Comparison of ENCODE assay signal across 14 cellular contexts in genomic region chr10:88291289-88292184, GRCh38.
"Had no signal": no experiment of that assay in that cellular context is flagged by ENCODE, and none has a peak within 500 bp of the region (broad histone marks: within the 10 kb centered on the region; RNA-seq: fewer than 3 reads in every experiment).

No MANE protein-coding gene starts in this region.

- H3K4me3 Mint-ChIP-seq: activated CD8-positive, alpha-beta T cell treated with anti-CD3 and anti-CD28 coated beads for 36 hours; nephron; stimulated activated naive CD8-positive, alpha-beta T cell treated with anti-CD3 and anti-CD28 coated beads, Interleukin-15, amount 100 ng/mL, for 72 hours had no signal

- FAIRE-seq: kidney had no signal

- H3K4me1 Mint-ChIP-seq: nephron had no signal

- ATAC-seq: activated CD8-positive, alpha-beta T cell treated with anti-CD3 and anti-CD28 coated beads for 36 hours; gastrocnemius medialis; left ventricle myocardium superior; stimulated activated naive CD8-positive, alpha-beta T cell treated with anti-CD3 and anti-CD28 coated beads, Interleukin-15, amount 100 ng/mL, for 72 hours; upper lobe of right lung had no signal

- H3K27ac Mint-ChIP-seq: activated CD8-positive, alpha-beta T cell treated with anti-CD3 and anti-CD28 coated beads for 36 hours; nephron had no signal

- H3K36me3 ChIP-seq: gastrocnemius medialis, upper lobe of right lung had no signal

- H3K9me3 ChIP-seq: gastrocnemius medialis, testis, upper lobe of right lung had no signal

- H3K4me3 ChIP-seq: gastrocnemius medialis, testis, upper lobe of right lung had no signal

- H3K4me1 ChIP-seq: testis, upper lobe of right lung had no signal

- H3K9me3 Mint-ChIP-seq: activated CD8-positive, alpha-beta T cell treated with anti-CD3 and anti-CD28 coated beads for 36 hours; nephron; stimulated activated naive CD8-positive, alpha-beta T cell treated with anti-CD3 and anti-CD28 coated beads, Interleukin-15, amount 100 ng/mL, for 72 hours had no signal

- H3K27me3 ChIP-seq: gastrocnemius medialis, testis, upper lobe of right lung had no signal

- DNase-seq: activated CD4-positive, alpha-beta T cell treated with anti-CD3 and anti-CD28 coated beads for 4 hours; activated CD8-positive, alpha-beta memory T cell treated with anti-CD3 and anti-CD28 coated beads, Interleukin-2, amount 50 U/mL, for 4 hours; activated CD8-positive, alpha-beta T cell treated with anti-CD3 and anti-CD28 coated beads for 36 hours; activated naive CD4-positive, alpha-beta T cell; aorta; gastrocnemius medialis; kidney; left ventricle myocardium superior; mesendoderm; stimulated activated CD4-positive, alpha-beta T cell treated with anti-CD3 and anti-CD28 coated beads, Interleukin-4, amount 100 ng/mL, for 24 hours; stimulated activated naive CD8-positive, alpha-beta T cell treated with anti-CD3 and anti-CD28 coated beads, Interleukin-15, amount 100 ng/mL, for 72 hours; testis; upper lobe of right lung had no signal

- H3K27me3 Mint-ChIP-seq: activated CD8-positive, alpha-beta T cell treated with anti-CD3 and anti-CD28 coated beads for 36 hours; stimulated activated naive CD8-positive, alpha-beta T cell treated with anti-CD3 and anti-CD28 coated beads, Interleukin-15, amount 100 ng/mL, for 72 hours had no signal

- H3K27ac ChIP-seq: gastrocnemius medialis, testis, upper lobe of right lung had no signal
